ENCODE assay signal across 10 cellular contexts in the genomic region with DNA sequence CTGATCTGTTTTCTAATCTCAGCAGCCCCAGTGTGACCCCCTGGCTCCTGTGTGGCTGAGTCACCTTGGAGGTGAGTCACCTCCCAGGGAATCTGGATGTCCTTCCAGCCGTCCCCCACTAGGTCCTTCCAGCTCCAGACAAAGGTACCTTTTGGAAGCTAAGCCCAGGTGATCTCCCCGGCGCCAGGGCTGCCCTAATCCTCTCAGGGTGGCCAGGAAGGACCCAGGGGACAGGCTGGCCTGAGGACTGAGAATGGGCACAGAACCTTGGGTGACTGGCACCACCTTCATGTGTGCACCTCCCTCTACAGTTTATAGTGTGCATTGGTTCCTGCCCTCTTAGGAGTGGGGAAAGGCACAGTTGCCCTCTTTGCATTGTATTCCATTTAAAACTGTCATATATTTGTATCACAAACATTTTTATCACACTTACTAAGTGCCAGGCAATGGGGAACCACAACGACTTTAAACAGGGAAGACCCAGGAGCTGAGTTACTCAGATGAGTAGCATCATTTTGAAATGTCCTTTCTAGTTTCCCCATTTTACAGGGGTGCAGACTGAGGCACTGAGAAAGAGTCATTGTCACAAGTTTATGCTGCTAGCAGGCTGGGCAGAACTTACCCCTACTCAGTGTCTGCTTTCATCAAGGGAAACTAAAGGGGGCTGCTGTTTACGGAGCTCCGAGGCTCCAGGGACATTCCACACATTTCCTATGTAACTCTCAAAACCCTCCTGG. TPM values are rescaled to one million over a fixed set of nuclear protein-coding genes. Genes with fewer than 3 reads are reported as not detected.
DNase-seq lines count a peak whose midpoint lies in the region; ATAC-seq, FAIRE-seq and TF ChIP-seq lines count a peak whose summit lies in the region.
"Had no signal": no experiment of that assay in that cellular context is flagged by ENCODE, and none has a peak within 500 bp of the region (broad histone marks: within the 10 kb centered on the region; RNA-seq: fewer than 3 reads in every experiment).

No MANE protein-coding gene starts in this region.

- peaks cover 4% of the 10 kb centered on the region for H3K27me3 ChIP-seq in adrenal gland

- no peaks in the 10 kb centered on the region for H3K36me3 Mint-ChIP-seq in CD14-positive monocyte

- no peak overlapping the region for H3K9ac ChIP-seq in kidney (ENCODE audit: low read length in 2 of 2)

- in situ Hi-C loops in Caki2 (cut with HindIII; ENCODE audit: low pct_unique_long_range_greater_than_20kb, low sequenced_read_pairs): loop anchor here (10.0 kb wide), 1 partner anchor 152 kb away; no protein-coding TSS in a partner anchor

- WGBS in adrenal gland, 4 donors: 63 to 76% (median 66%) methylated on average over 6 of the region's 6 CpGs

- no peak overlapping the region for H3K4me3 ChIP-seq in kidney (ENCODE audit: low read length in 2 of 2)
- no peak overlapping the region for H3K4me3 ChIP-seq in adrenal gland

- DNase-seq in Caki2 (ENCODE audit: low read depth) (peak; percentile 24), HEK293T (ENCODE audit: extremely low spot score) (peak; percentile 25), UCSD-AML1 (lab: John Stamatoyannopoulos, UW; ENCODE audit: unreplicated experiment) (peak; percentile 59), kidney (peak; percentile 41), CD14-positive monocyte (ENCODE audit: low spot score) (no peak), adrenal gland (no peak), NCI-H146 treated with DMSO at 0.1 percent for 48 hours (lab: John Stamatoyannopoulos, UW; ENCODE audit: unreplicated experiment) (no peak)

- no peaks in the 10 kb centered on the region for H3K36me3 ChIP-seq in kidney (ENCODE audit: control insufficient read depth in 1 of 2, insufficient read depth in 2 of 2, low read length in 2 of 2)
- H3K36me3 ChIP-seq in adrenal gland (replicated peaks in 1 of 2): no peaks in the 10 kb centered on the region

- no peaks in the 10 kb centered on the region for H3K9me3 ChIP-seq in kidney (ENCODE audit: control insufficient read depth in 1 of 2, low read length in 2 of 2)
- no peaks in the 10 kb centered on the region for H3K9me3 ChIP-seq in adrenal gland (replicated peaks in 1 of 3)

- intact Hi-C loops in kidney (cut with DNase I) (no loop called here), CD14-positive monocyte (cut with micrococcal nuclease) (no loop called here), adrenal gland (cut with DNase I) (no loop called here)

- H3K27ac ChIP-seq in kidney (ENCODE audit: low read depth in 2 of 2, low read length in 2 of 2) (no peak overlapping the region), adrenal gland (no peak overlapping the region)

- TF ChIP-seq CTCF in kidney (IDR thresholded peaks at IDR 0.05; ENCODE audit: borderline replicate concordance, extremely low read depth, insufficient read depth): no peak
- TF ChIP-seq CTCF in CD14-positive monocyte (IDR thresholded peaks at IDR 0.05): no peak
- TF ChIP-seq CTCF in adrenal gland (IDR thresholded peaks at IDR 0.05): peak in 2 of 6 experiments; percentile 10 to 25

- FAIRE-seq in kidney (lab: Jason Lieb, UNC): no peak

- POLR2A ChIA-PET in HEK293T (lab: Yijun Ruan, JAX): no interaction called here

- CTCF ChIA-PET in HEK293T (lab: Yijun Ruan, JAX): interaction anchor here (1.5 kb wide), 1 partner anchor 175 kb away, joined by 4 read pairs; no protein-coding TSS in a partner anchor

- ATAC-seq in GM21367 (IDR thresholded peaks at IDR 0.05; ENCODE audit: unreplicated experiment): no peak

- TF ChIP-seq POLR2A in adrenal gland (IDR thresholded peaks at IDR 0.05): no peak

- H3K4me3 Mint-ChIP-seq in CD14-positive monocyte: no peak overlapping the region

- H3K27ac Mint-ChIP-seq in CD14-positive monocyte: no peak overlapping the region

- no peaks in the 10 kb centered on the region for H3K4me1 ChIP-seq in kidney (ENCODE audit: control insufficient read depth in 1 of 2, insufficient read depth in 1 of 2, low read depth in 1 of 2, low read length in 2 of 2)
- H3K4me1 ChIP-seq in adrenal gland (replicated peaks in 1 of 2): no peaks in the 10 kb centered on the region

- H3K4me1 Mint-ChIP-seq in CD14-positive monocyte: peaks cover 4% of the 10 kb centered on the region

- peaks cover 0 to 2% (median 1%) of the 10 kb centered on the region in 3 donors for H3K27me3 Mint-ChIP-seq in CD14-positive monocyte (ENCODE audit: low read depth in 3 of 3)

- no peaks in the 10 kb centered on the region for H3K9me3 Mint-ChIP-seq in CD14-positive monocyte

TF ChIP-seq in HEK293T, 16 proteins besides CTCF, POLR2A, EP300 and RAD21:
- TF ChIP-seq LEF1 (IDR thresholded peaks at IDR 0.05; ENCODE audit: borderline replicate concordance) (no peak), PKNOX1 (IDR thresholded peaks at IDR 0.05) (no peak)

RNA-seq across cellular contexts. Expression of gene BPIFB4, which starts 2.6 kb away (rescaled TPM):
- total RNA-seq in Caki2 (2014; rRNA removed; shearing (Covaris generic); ENCODE audit: low replicate concordance): not detected in 2 replicates
- not detected for total RNA-seq in kidney
- not detected for polyA plus RNA-seq in kidney (ENCODE audit: insufficient read depth, low read depth, low replicate concordance)
- polyA plus RNA-seq in CD14-positive monocyte: not detected
- not detected for total RNA-seq in adrenal gland
- under 1 TPM in 1 of 3 donors, not detected in 2; 0.07 TPM for polyA plus RNA-seq in adrenal gland
- total RNA-seq: myocyte had no signal
- polyA plus RNA-seq: esophagus had no signal

RNA-seq across cellular contexts. Expression of gene BPIFB3, which starts 23.1 kb away (rescaled TPM):
- total RNA-seq in Caki2 (2014; rRNA removed; shearing (Covaris generic); ENCODE audit: low replicate concordance): not detected in 2 replicates
- total RNA-seq in kidney (not detected), adrenal gland (not detected)
- polyA plus RNA-seq in kidney (ENCODE audit: insufficient read depth, low read depth, low replicate concordance) (not detected), CD14-positive monocyte (not detected), adrenal gland (not detected)
- total RNA-seq: myocyte had no signal
- polyA plus RNA-seq: esophagus had no signal

RNA-seq across cellular contexts. Expression of gene BPIFB6, which starts 45.4 kb away (rescaled TPM):
- total RNA-seq in Caki2 (2014; rRNA removed; shearing (Covaris generic); ENCODE audit: low replicate concordance): not detected in 2 replicates
- total RNA-seq in kidney (not detected), adrenal gland (not detected)
- polyA plus RNA-seq in kidney (ENCODE audit: insufficient read depth, low read depth, low replicate concordance) (not detected), CD14-positive monocyte (not detected), adrenal gland (not detected)
- total RNA-seq: myocyte had no signal
- polyA plus RNA-seq: esophagus had no signal

Comparison
In these comparisons a context has a peak if more than half of its experiments do, and no peak if none do; other contexts are left out.
1. DNase-seq: peak in Caki2 (single experiment), HEK293T (single experiment), UCSD-AML1 (single experiment) and kidney (single experiment); none in CD14-positive monocyte (single experiment), adrenal gland (0 of 7) and NCI-H146 treated with DMSO at 0.1 percent for 48 hours (single experiment).